Comparison of ENCODE assay signal across 1 cellular context in genomic region chr12:89390802-89391673, GRCh38.
TF ChIP-seq lines count a peak whose summit lies in the region.

No MANE protein-coding gene starts in this region.

TF ChIP-seq in HepG2, 621 proteins besides CTCF, POLR2A, EP300 and RAD21 (continued from another document and continues in another):
- TF ChIP-seq ZBTB39 (CRISPR knock-in tag; IDR thresholded peaks at IDR 0.05) (no peak), ZNF296 (CRISPR knock-in tag; conservative IDR thresholded peaks at IDR 0.05) (no peak), MEIS1 (CRISPR knock-in tag; IDR thresholded peaks at IDR 0.05; ENCODE audit: borderline replicate concordance) (no peak), PRDM15 (CRISPR knock-in tag; IDR thresholded peaks at IDR 0.05) (peak; percentile 81), SIN3A (IDR thresholded peaks at IDR 0.05; ENCODE audit: borderline replicate concordance, low read depth, low read length) (no peak), ZFY (CRISPR knock-in tag; IDR thresholded peaks at IDR 0.05) (no peak), MATR3 (CRISPR knock-in tag; IDR thresholded peaks at IDR 0.05) (no peak), PCBP2 (optimal IDR thresholded peaks at IDR 0.05; ENCODE audit: low read depth, low read length, poor library complexity, severe bottlenecking) (no peak), THRA (CRISPR knock-in tag; IDR thresholded peaks at IDR 0.05; ENCODE audit: borderline replicate concordance) (peak; percentile 90; the same call in 1 of the 2 replicates), POLR2G (IDR thresholded peaks at IDR 0.05; ENCODE audit: low read depth, low read length) (peak; percentile 49), ZBTB38 (CRISPR knock-in tag; IDR thresholded peaks at IDR 0.05) (no peak), HNRNPUL1 (IDR thresholded peaks at IDR 0.05; ENCODE audit: low read depth, low read length) (no peak), FOXO1 (CRISPR knock-in tag; IDR thresholded peaks at IDR 0.05) (peak; percentile 97), ZNF619 (CRISPR knock-in tag; IDR thresholded peaks at IDR 0.05) (peak; percentile 42; the same call in 1 of the 2 replicates), ZFX (CRISPR knock-in tag; IDR thresholded peaks at IDR 0.05; ENCODE audit: low read depth) (no peak), MNT (IDR thresholded peaks at IDR 0.05) (peak; percentile 77), SAFB2 (CRISPR knock-in tag; IDR thresholded peaks at IDR 0.05; ENCODE audit: borderline replicate concordance, low read depth) (no peak), ZNF577 (CRISPR knock-in tag; IDR thresholded peaks at IDR 0.05; ENCODE audit: borderline replicate concordance, low read depth) (no peak), GTF3A (CRISPR knock-in tag; conservative IDR thresholded peaks at IDR 0.05) (no peak), ZNF121 (CRISPR knock-in tag; IDR thresholded peaks at IDR 0.05) (no peak), ZSCAN5A (CRISPR knock-in tag; IDR thresholded peaks at IDR 0.05; ENCODE audit: borderline replicate concordance) (no peak), ZFP62 (CRISPR knock-in tag; IDR thresholded peaks at IDR 0.05) (no peak), XBP1 (CRISPR knock-in tag; IDR thresholded peaks at IDR 0.05) (no peak), ZNF354B (CRISPR knock-in tag; IDR thresholded peaks at IDR 0.05) (no peak), TBX3 (IDR thresholded peaks at IDR 0.05; ENCODE audit: borderline replicate concordance) (peak; percentile 52; the same call in 1 of the 2 replicates), GLMP (CRISPR knock-in tag; IDR thresholded peaks at IDR 0.05; ENCODE audit: borderline replicate concordance) (no peak), POGZ (CRISPR knock-in tag; IDR thresholded peaks at IDR 0.05) (peak; percentile 71; the same call in 1 of the 2 replicates), HNRNPL (IDR thresholded peaks at IDR 0.05; ENCODE audit: low read depth, low read length) (no peak), ZNF550 (CRISPR knock-in tag; IDR thresholded peaks at IDR 0.05; ENCODE audit: borderline replicate concordance) (no peak), ZNF451 (CRISPR knock-in tag; IDR thresholded peaks at IDR 0.05) (no peak), ZKSCAN8 (CRISPR knock-in tag; IDR thresholded peaks at IDR 0.05; ENCODE audit: borderline replicate concordance) (peak; percentile 93), TEAD2 (CRISPR knock-in tag; IDR thresholded peaks at IDR 0.05) (no peak), ATM (IDR thresholded peaks at IDR 0.05; ENCODE audit: borderline replicate concordance) (no peak), ZNF367 (CRISPR knock-in tag; IDR thresholded peaks at IDR 0.05; ENCODE audit: borderline replicate concordance) (no peak), ZNF607 (CRISPR knock-in tag; IDR thresholded peaks at IDR 0.05; ENCODE audit: borderline replicate concordance) (no peak)
- TF ChIP-seq, protein P1, sequence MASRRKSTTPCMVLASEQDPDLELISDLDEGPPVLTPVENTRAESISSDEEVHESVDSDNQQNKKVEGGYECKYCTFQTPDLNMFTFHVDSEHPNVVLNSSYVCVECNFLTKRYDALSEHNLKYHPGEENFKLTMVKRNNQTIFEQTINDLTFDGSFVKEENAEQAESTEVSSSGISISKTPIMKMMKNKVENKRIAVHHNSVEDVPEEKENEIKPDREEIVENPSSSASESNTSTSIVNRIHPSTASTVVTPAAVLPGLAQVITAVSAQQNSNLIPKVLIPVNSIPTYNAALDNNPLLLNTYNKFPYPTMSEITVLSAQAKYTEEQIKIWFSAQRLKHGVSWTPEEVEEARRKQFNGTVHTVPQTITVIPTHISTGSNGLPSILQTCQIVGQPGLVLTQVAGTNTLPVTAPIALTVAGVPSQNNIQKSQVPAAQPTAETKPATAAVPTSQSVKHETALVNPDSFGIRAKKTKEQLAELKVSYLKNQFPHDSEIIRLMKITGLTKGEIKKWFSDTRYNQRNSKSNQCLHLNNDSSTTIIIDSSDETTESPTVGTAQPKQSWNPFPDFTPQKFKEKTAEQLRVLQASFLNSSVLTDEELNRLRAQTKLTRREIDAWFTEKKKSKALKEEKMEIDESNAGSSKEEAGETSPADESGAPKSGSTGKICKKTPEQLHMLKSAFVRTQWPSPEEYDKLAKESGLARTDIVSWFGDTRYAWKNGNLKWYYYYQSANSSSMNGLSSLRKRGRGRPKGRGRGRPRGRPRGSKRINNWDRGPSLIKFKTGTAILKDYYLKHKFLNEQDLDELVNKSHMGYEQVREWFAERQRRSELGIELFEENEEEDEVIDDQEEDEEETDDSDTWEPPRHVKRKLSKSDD (CRISPR knock-in tag; IDR thresholded peaks at IDR 0.05; ENCODE audit: low read depth), result no peak; the same call in 1 of the 2 replicates
- TF ChIP-seq, protein P2, sequence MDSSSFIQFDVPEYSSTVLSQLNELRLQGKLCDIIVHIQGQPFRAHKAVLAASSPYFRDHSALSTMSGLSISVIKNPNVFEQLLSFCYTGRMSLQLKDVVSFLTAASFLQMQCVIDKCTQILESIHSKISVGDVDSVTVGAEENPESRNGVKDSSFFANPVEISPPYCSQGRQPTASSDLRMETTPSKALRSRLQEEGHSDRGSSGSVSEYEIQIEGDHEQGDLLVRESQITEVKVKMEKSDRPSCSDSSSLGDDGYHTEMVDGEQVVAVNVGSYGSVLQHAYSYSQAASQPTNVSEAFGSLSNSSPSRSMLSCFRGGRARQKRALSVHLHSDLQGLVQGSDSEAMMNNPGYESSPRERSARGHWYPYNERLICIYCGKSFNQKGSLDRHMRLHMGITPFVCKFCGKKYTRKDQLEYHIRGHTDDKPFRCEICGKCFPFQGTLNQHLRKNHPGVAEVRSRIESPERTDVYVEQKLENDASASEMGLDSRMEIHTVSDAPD (CRISPR knock-in tag; IDR thresholded peaks at IDR 0.05), result no peak
- TF ChIP-seq, protein P3, sequence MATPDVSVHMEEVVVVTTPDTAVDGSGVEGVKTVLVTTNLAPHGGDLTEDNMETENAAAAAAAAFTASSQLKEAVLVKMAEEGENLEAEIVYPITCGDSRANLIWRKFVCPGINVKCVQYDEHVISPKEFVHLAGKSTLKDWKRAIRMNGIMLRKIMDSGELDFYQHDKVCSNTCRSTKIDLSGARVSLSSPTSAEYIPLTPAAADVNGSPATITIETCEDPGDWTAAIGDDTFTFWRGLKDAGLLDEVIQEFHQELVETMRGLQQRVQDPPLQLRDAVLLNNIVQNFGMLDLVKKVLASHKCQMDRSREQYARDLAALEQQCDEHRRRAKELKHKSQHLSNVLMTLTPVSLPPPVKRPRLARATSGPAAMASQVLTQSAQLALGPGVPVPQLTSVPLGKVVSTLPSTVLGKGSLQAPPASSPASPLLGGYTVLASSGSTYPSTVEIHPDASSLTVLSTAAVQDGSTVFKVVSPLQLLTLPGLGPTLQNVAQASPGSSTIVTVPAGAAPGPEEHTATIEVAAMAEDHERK (CRISPR knock-in tag; IDR thresholded peaks at IDR 0.05; ENCODE audit: low read depth), result no peak
- TF ChIP-seq, protein P4, sequence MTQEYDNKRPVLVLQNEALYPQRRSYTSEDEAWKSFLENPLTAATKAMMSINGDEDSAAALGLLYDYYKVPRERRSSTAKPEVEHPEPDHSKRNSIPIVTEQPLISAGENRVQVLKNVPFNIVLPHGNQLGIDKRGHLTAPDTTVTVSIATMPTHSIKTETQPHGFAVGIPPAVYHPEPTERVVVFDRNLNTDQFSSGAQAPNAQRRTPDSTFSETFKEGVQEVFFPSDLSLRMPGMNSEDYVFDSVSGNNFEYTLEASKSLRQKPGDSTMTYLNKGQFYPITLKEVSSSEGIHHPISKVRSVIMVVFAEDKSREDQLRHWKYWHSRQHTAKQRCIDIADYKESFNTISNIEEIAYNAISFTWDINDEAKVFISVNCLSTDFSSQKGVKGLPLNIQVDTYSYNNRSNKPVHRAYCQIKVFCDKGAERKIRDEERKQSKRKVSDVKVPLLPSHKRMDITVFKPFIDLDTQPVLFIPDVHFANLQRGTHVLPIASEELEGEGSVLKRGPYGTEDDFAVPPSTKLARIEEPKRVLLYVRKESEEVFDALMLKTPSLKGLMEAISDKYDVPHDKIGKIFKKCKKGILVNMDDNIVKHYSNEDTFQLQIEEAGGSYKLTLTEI (CRISPR knock-in tag; conservative IDR thresholded peaks at IDR 0.05), result no peak
- TF ChIP-seq, protein P5, sequence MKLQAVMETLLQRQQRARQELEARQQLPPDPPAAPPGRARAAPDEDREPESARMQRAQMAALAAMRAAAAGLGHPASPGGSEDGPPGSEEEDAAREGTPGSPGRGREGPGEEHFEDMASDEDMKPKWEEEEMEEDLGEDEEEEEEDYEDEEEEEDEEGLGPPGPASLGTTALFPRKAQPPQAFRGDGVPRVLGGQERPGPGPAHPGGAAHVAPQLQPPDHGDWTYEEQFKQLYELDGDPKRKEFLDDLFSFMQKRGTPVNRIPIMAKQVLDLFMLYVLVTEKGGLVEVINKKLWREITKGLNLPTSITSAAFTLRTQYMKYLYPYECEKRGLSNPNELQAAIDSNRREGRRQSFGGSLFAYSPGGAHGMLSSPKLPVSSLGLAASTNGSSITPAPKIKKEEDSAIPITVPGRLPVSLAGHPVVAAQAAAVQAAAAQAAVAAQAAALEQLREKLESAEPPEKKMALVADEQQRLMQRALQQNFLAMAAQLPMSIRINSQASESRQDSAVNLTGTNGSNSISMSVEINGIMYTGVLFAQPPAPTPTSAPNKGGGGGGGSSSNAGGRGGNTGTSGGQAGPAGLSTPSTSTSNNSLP (IDR thresholded peaks at IDR 0.05; ENCODE audit: low read depth, low read length), result peak; percentile 95
